8 cellular contexts compared by ENCODE assay signal in genomic region chr11:17351510-17352176, GRCh38. TPM values are rescaled to one million over a fixed set of nuclear protein-coding genes. Genes with fewer than 3 reads are reported as not detected.
A peak's percentile ranks its signal among the peaks of the same experiment; 100 is the strongest.
DNase-seq lines count a peak whose midpoint lies in the region; ATAC-seq and TF ChIP-seq lines count a peak whose summit lies in the region.

TSS of gene NCR3LG1 (plus strand) at chr11:17351800. CDS start at chr11:17351970, 170 bp downstream.

- H3K27me3 ChIP-seq in ectodermal cell (ENCODE audit: control insufficient read depth, insufficient read depth, low read length, poor library complexity, severe bottlenecking) (peaks cover 56% of the 10 kb centered on the region), lung (ENCODE audit: control insufficient read depth, insufficient read depth) (no peaks in the 10 kb centered on the region)

- DNase-seq in NCI-H2029 (lab: John Stamatoyannopoulos, UW) (peak; percentile 37), NCI-H2029 treated with DMSO at 0.1 percent for 48 hours (lab: John Stamatoyannopoulos, UW) (no peak), NCI-H526 (lab: John Stamatoyannopoulos, UW) (peak; percentile 61 to 87), lung (ENCODE audit: low spot score) (peak; percentile 56)
- peak; percentile 34 to 52 for DNase-seq in activated CD8-positive, alpha-beta memory T cell treated with anti-CD3 and anti-CD28 coated beads for 1 hour (ENCODE audit: extremely low read depth in 1 of 2, low read depth in 1 of 2)
- DNase-seq in stimulated activated CD4-positive, alpha-beta T cell treated with anti-CD3 and anti-CD28 coated beads, Interleukin-4, amount 100 ng/mL, for 24 hours, result peak; percentile 61

- no peak for TF ChIP-seq CTCF in lung (IDR thresholded peaks at IDR 0.05; ENCODE audit: control extremely low read depth, extremely low read depth)

- no peaks in the 10 kb centered on the region for H3K9me3 ChIP-seq in ectodermal cell (ENCODE audit: control insufficient read depth, low read length)
- H3K9me3 ChIP-seq in lung (ENCODE audit: control insufficient read depth in 2 of 2, insufficient read depth in 1 of 2, low read length in 1 of 2), result no peaks in the 10 kb centered on the region

- peak; percentile 51 for ATAC-seq in lung (ENCODE audit: insufficient read depth, low FRiP score)
- ATAC-seq in GM18909 (IDR thresholded peaks at IDR 0.05; ENCODE audit: poor library complexity, unreplicated experiment), result no peak

- no peaks in the 10 kb centered on the region for H3K4me1 ChIP-seq in ectodermal cell (ENCODE audit: control insufficient read depth, insufficient read depth, low read length)
- peaks cover 0 to 2% of the 10 kb centered on the region in 2 donors for H3K4me1 ChIP-seq in lung (ENCODE audit: control insufficient read depth in 2 of 2, insufficient read depth in 2 of 2, low read length in 2 of 2)

- H3K36me3 ChIP-seq in ectodermal cell (ENCODE audit: control insufficient read depth, insufficient read depth, low read length) (no peaks in the 10 kb centered on the region), lung (ENCODE audit: control insufficient read depth in 2 of 2, insufficient read depth in 2 of 2, low read length in 2 of 2) (no peaks in the 10 kb centered on the region)

- WGBS in ectodermal cell, 2 experiments, result 1% methylated on average over 61 of the region's 61 CpGs
- WGBS in lung, 2 donors, result 1 to 2% methylated on average over 61 of the region's 61 CpGs

- H3K27ac ChIP-seq in ectodermal cell (ENCODE audit: insufficient read depth, low read depth, low read length, poor library complexity, severe bottlenecking) (no peak within 1 kb of the TSS), lung (ENCODE audit: low read depth in 1 of 2, low read length in 1 of 2) (peak within 1 kb of the TSS in 1 of 2 donors; percentile 39)

- H3K4me3 ChIP-seq in ectodermal cell (ENCODE audit: insufficient read depth, low read depth, low read length) (peak within 1 kb of the TSS; percentile 48), lung (peak within 1 kb of the TSS; percentile 47)

RNA-seq across cellular contexts. Expression of gene NCR3LG1, which starts in this region (rescaled TPM):
- 0.59 TPM for polyA plus RNA-seq in ectodermal cell (2013, experiment 1 of 4)
- 0.62 TPM for polyA plus RNA-seq in ectodermal cell (2013, experiment 2 of 4)
- polyA plus RNA-seq in ectodermal cell (2013, experiment 3 of 4), result 0.37 TPM
- 0.65 TPM for polyA plus RNA-seq in ectodermal cell (2013, experiment 4 of 4)
- 1 to 10 TPM; 1.3 to 5.8 TPM for total RNA-seq in lung
- polyA plus RNA-seq in lung, result 1 to 10 TPM in 1 of 2 donors, under 1 TPM in 1; 0.94 to 3.0 TPM
